8 cellular contexts compared by ENCODE assay signal in genomic region chr7:92621026-92621540, GRCh38. TPM values are rescaled to one million over a fixed set of nuclear protein-coding genes. Genes with fewer than 3 reads are reported as not detected.
A peak's percentile ranks its signal among the peaks of the same experiment; 100 is the strongest.
DNase-seq lines count a peak whose midpoint lies in the region; ATAC-seq and TF ChIP-seq lines count a peak whose summit lies in the region.

No MANE protein-coding gene starts in this region.

- CTCF ChIA-PET in activated CD4-positive, alpha-beta T cell treated with anti-CD3 and anti-CD28 coated beads for 36 hours (lab: Charles Lee) = interaction anchor here (0.6 to 2.8 kb wide), 25 partner anchors 10 to 433 kb away, joined by 3 to 20 read pairs (median 4); partner anchors contain the start of gene CDK6

- DNase-seq in AG08396 (ENCODE audit: low spot score) (peak; percentile 28), NCI-H460 (ENCODE audit: extremely low read depth, low read depth) (peak; percentile 65), colonic mucosa (peak; percentile 77), right lobe of liver (peak in 2 of 3 donors; percentile 49 to 65)
- peak; percentile 90 for DNase-seq in activated CD4-positive, alpha-beta T cell treated with anti-CD3 and anti-CD28 coated beads for 36 hours
- DNase-seq in stimulated activated CD4-positive, alpha-beta T cell treated with anti-CD3 and anti-CD28 coated beads, TNF-alpha, amount 100 ng/mL, for 48 hours (ENCODE audit: low read depth in 3 of 3) = peak; percentile 53 to 70 (median 65)

- H3K9me3 Mint-ChIP-seq in activated CD4-positive, alpha-beta T cell treated with anti-CD3 and anti-CD28 coated beads for 36 hours (ENCODE audit: low read depth) = no peaks in the 10 kb centered on the region

- H3K4me1 Mint-ChIP-seq in activated CD4-positive, alpha-beta T cell treated with anti-CD3 and anti-CD28 coated beads for 36 hours = peaks cover 50% of the 10 kb centered on the region

- TF ChIP-seq CTCF in colonic mucosa (IDR thresholded peaks at IDR 0.05) (peak; percentile 64), right lobe of liver (IDR thresholded peaks at IDR 0.05) (peak; percentile 68 to 95 (median 81))

- intact Hi-C loops in activated CD4-positive, alpha-beta T cell treated with anti-CD3 and anti-CD28 coated beads for 36 hours (cut with DNase I, micrococcal nuclease) = loop anchor here (1.0 to 5.0 kb wide), 7 partner anchors 10 to 607 kb away; no protein-coding TSS in a partner anchor
- intact Hi-C loops in colonic mucosa (cut with DNase I) = loop anchor here (2.0 to 10.0 kb wide), 3 partner anchors 76 to 364 kb away; no protein-coding TSS in a partner anchor
- intact Hi-C loops in right lobe of liver (cut with DNase I) = loop anchor here in 1 of 2 donors (10.0 kb wide), 1 partner anchor 214 kb away; the partner anchor contains the start of gene CDK6

- H3K27ac Mint-ChIP-seq in activated CD4-positive, alpha-beta T cell treated with anti-CD3 and anti-CD28 coated beads for 36 hours = peak overlapping the region; percentile 90

- peaks cover 51% of the 10 kb centered on the region for H3K36me3 Mint-ChIP-seq in activated CD4-positive, alpha-beta T cell treated with anti-CD3 and anti-CD28 coated beads for 36 hours (ENCODE audit: low read depth)

- H3K27me3 Mint-ChIP-seq in activated CD4-positive, alpha-beta T cell treated with anti-CD3 and anti-CD28 coated beads for 36 hours = no peaks in the 10 kb centered on the region

- H3K4me3 ChIP-seq in colonic mucosa (no peak overlapping the region), right lobe of liver (no peak overlapping the region)

- H3K9me3 ChIP-seq in colonic mucosa (no peaks in the 10 kb centered on the region), right lobe of liver (no peaks in the 10 kb centered on the region)

- H3K4me1 ChIP-seq in colonic mucosa = no peaks in the 10 kb centered on the region
- peaks cover 0 to 3% (median 0%) of the 10 kb centered on the region in 4 donors for H3K4me1 ChIP-seq in right lobe of liver

- H3K9ac ChIP-seq in colonic mucosa (ENCODE audit: low read depth in 2 of 2, low read length in 2 of 2) = peak overlapping the region in 1 of 2 donors; percentile 0

- H3K27me3 ChIP-seq in colonic mucosa (no peaks in the 10 kb centered on the region), right lobe of liver (no peaks in the 10 kb centered on the region)

- H3K27ac ChIP-seq in colonic mucosa (peak overlapping the region; percentile 2), right lobe of liver (no peak overlapping the region)

- TF ChIP-seq POLR2A in right lobe of liver (IDR thresholded peaks at IDR 0.05) = no peak

- ATAC-seq in GM18867 (IDR thresholded peaks at IDR 0.05; ENCODE audit: unreplicated experiment) (peak; percentile 69), HG03159 (IDR thresholded peaks at IDR 0.05; ENCODE audit: unreplicated experiment) (peak; percentile 57), right lobe of liver (peak; percentile 94 to 98 (median 97))
- ATAC-seq in activated CD4-positive, alpha-beta T cell treated with anti-CD3 and anti-CD28 coated beads for 36 hours = peak; percentile 78

- 11% methylated on average over 3 of the region's 3 CpGs for WGBS in right lobe of liver (ENCODE audit: insufficient coverage, low coverage, low lambda C conversion rate, missing lambda C conversion rate)

- POLR2A ChIA-PET in activated CD4-positive, alpha-beta T cell treated with anti-CD3 and anti-CD28 coated beads for 36 hours (lab: Charles Lee) = interaction anchor here (0.6 to 1.5 kb wide), 6 partner anchors 8 to 377 kb away, joined by 3 to 7 read pairs (median 3); no protein-coding TSS in a partner anchor

- H3K4me3 Mint-ChIP-seq in activated CD4-positive, alpha-beta T cell treated with anti-CD3 and anti-CD28 coated beads for 36 hours = peak overlapping the region; percentile 0

- H3K36me3 ChIP-seq in colonic mucosa = no peaks in the 10 kb centered on the region
- H3K36me3 ChIP-seq in right lobe of liver = peaks cover 0 to 10% (median 0%) of the 10 kb centered on the region in 4 donors

RNA-seq across cellular contexts. Expression of gene FAM133B, which starts 30.9 kb away (rescaled TPM):
- 20.3 and 25.1 TPM in 2 replicates for total RNA-seq in NCI-H460 (2014; rRNA removed; shearing (Covaris generic))
- 32.3 and 47.9 TPM in 2 replicates for polyA plus RNA-seq in NCI-H460 (2014; cell fraction: nucleus; rRNA removed)
- total RNA-seq in activated CD4-positive, alpha-beta T cell treated with anti-CD3 and anti-CD28 coated beads for 36 hours = 10 to 100 TPM; 26.1 to 27.6 TPM
- total RNA-seq in colonic mucosa (10 to 100 TPM; 17.2 to 18.2 TPM), right lobe of liver (10 to 100 TPM in 3 of 6 experiments, 1 to 10 TPM in 3; 8.6 to 11.6 (median 9.7) TPM)

Comparison
In these comparisons a context has a peak if more than half of its experiments do, and no peak if none do; other contexts are left out.
1. DNase-seq: peak in every context shown above with its lines; median percentile 90 in activated CD4-positive, alpha-beta T cell treated with anti-CD3 and anti-CD28 coated beads for 36 hours; 77 in colonic mucosa; 65 in NCI-H460; 65 in stimulated activated CD4-positive, alpha-beta T cell treated with anti-CD3 and anti-CD28 coated beads, TNF-alpha, amount 100 ng/mL, for 48 hours; 57 in right lobe of liver; 28 in AG08396.